Comparison of ENCODE assay signal across 8 cellular contexts in the genomic region with DNA sequence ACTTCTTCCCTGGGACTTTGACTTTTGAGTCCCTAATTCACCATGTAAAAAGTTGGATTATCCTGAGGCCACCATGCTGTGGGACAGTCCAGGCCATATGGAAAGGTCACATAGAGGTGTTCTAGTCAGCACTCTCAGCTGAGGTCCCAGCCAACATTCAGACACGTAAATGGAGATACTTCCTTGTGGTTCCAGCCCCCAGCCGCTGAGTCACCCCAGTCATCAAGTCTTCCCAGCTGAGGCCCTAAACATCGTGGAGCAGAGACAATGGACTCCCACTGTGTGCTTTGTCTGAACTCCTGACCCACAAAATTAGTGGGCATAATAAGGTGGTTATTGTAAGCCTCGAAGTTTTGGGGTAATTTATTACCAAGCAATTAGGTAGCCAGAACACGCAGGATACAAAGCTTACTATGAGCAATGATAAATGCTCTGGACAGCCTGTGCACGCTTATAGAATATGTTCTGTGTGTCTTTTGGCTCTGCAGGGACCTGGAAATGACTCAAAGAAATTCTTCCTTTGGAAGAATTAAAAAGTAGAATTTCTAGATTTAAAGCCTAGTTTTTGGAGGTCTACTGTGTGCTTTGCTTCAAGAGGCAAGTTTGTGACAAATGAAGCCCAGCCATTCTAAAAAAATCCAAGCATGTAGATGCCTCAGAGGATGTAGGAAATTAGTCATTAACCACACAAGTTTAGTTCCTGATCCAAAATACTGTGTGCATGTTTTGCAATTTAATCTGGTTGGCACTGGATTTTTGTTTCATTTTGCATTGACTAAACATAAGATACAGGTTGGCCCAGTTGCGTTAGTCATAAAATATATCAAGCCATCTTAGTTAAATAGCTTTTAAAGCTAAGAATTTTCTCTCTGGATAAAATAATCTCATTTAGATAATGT. TPM values are rescaled to one million over a fixed set of nuclear protein-coding genes. Genes with fewer than 3 reads are reported as not detected.
DNase-seq lines count a peak whose midpoint lies in the region; ATAC-seq, FAIRE-seq and TF ChIP-seq lines count a peak whose summit lies in the region.

No MANE protein-coding gene starts in this region.

- no peaks in the 10 kb centered on the region for H3K36me3 Mint-ChIP-seq in activated T-helper 17 cell treated with anti-CD3 and anti-CD28 coated beads, Interleukin-2, amount 50 U/mL, for 72 hours (ENCODE audit: low read depth)

- H3K27ac ChIP-seq in A673 (ENCODE audit: low read depth, low read length, poor library complexity, severe bottlenecking): peak overlapping the region; percentile 71

- DNase-seq in A673 (ENCODE audit: low spot score): peak; percentile 82
- peak; percentile 7 for DNase-seq in GM18507 (ENCODE audit: extremely low spot score, insufficient read length, low read depth)
- peak; percentile 97 for DNase-seq in M059J (ENCODE audit: low read depth)
- peak; percentile 84 for DNase-seq in islet precursor cell
- DNase-seq in mesenteric fat pad (ENCODE audit: low spot score): no peak
- DNase-seq in SK-N-DZ (ENCODE audit: low spot score): no peak
- no peak for DNase-seq in GM19240 (ENCODE audit: insufficient read length, low spot score)

- peaks cover 13% of the 10 kb centered on the region for H3K4me1 ChIP-seq in A673 (ENCODE audit: insufficient read depth, low read length, poor library complexity, severe bottlenecking)

- H3K36me3 ChIP-seq in A673 (ENCODE audit: insufficient read depth, low read length, poor library complexity, severe bottlenecking): no peaks in the 10 kb centered on the region

- ATAC-seq in activated T-helper 17 cell treated with anti-CD3 and anti-CD28 coated beads, Interleukin-2, amount 50 U/mL, for 72 hours (replicated peaks): peak; percentile 83

- TF ChIP-seq CTCF in A673 (conservative IDR thresholded peaks at IDR 0.05; ENCODE audit: low read depth, low read length): no peak

- BruUV-seq in A673 (replicated peaks; lab: Mats Ljungman, UMichigan): no TSS peak

- peak; percentile 18 for FAIRE-seq in GM18507 (lab: Jason Lieb, UNC)

- no peaks in the 10 kb centered on the region for H3K27me3 ChIP-seq in A673 (replicated peaks; ENCODE audit: insufficient read depth, low read depth, low read length, poor library complexity)

- H3K4me3 Mint-ChIP-seq in activated T-helper 17 cell treated with anti-CD3 and anti-CD28 coated beads, Interleukin-2, amount 50 U/mL, for 72 hours: peak overlapping the region; percentile 31

- H3K27ac Mint-ChIP-seq in activated T-helper 17 cell treated with anti-CD3 and anti-CD28 coated beads, Interleukin-2, amount 50 U/mL, for 72 hours: no peak overlapping the region

- no peaks in the 10 kb centered on the region for H3K9me3 Mint-ChIP-seq in activated T-helper 17 cell treated with anti-CD3 and anti-CD28 coated beads, Interleukin-2, amount 50 U/mL, for 72 hours

- H3K4me3 ChIP-seq in A673 (ENCODE audit: low read depth, low read length, poor library complexity, severe bottlenecking): peak overlapping the region; percentile 1

- intact Hi-C loops in A673 (cut with micrococcal nuclease; ENCODE audit: unreplicated experiment): no loop called here

- H3K27me3 Mint-ChIP-seq in activated T-helper 17 cell treated with anti-CD3 and anti-CD28 coated beads, Interleukin-2, amount 50 U/mL, for 72 hours: no peaks in the 10 kb centered on the region

- no peaks in the 10 kb centered on the region for H3K9me3 ChIP-seq in A673 (ENCODE audit: low read depth, low read length, poor library complexity, severe bottlenecking)

- POLR2A ChIA-PET in A673 (lab: Charles Lee; ENCODE audit: low non-redundant PET): no interaction called here

- no peaks in the 10 kb centered on the region for H3K4me1 Mint-ChIP-seq in activated T-helper 17 cell treated with anti-CD3 and anti-CD28 coated beads, Interleukin-2, amount 50 U/mL, for 72 hours

- CTCF ChIA-PET in A673 (lab: Charles Lee): interaction anchor here (0.5 kb wide), 1 partner anchor 138 kb away, joined by 4 read pairs; no protein-coding TSS in a partner anchor

RNA-seq across cellular contexts. Expression of gene SLC9A7, which starts 33.3 kb away (rescaled TPM):
- total RNA-seq in A673 (2021) (11.3 and 13.1 TPM in 2 replicates), mesenteric fat pad (1.3 TPM)
- total RNA-seq in M059J (2014; rRNA removed; shearing (Covaris generic)): 46.7 and 55.0 TPM in 2 replicates
- total RNA-seq in activated T-helper 17 cell treated with anti-CD3 and anti-CD28 coated beads, Interleukin-2, amount 50 U/mL, for 72 hours: 10 to 100 TPM; 10.0 to 13.3 TPM
- polyA plus RNA-seq in SK-N-DZ (2014; cell fraction: cytosol; rRNA removed): 4.0 and 12.2 TPM in 2 replicates
- 4.5 and 5.3 TPM in 2 replicates for polyA plus RNA-seq in SK-N-DZ (2014; cell fraction: nucleus; rRNA removed)

RNA-seq across cellular contexts. Expression of gene RP2, which starts 44.7 kb away (rescaled TPM):
- total RNA-seq in A673 (2021) (21.5 and 24.7 TPM in 2 replicates), mesenteric fat pad (15.0 TPM)
- 30.9 and 41.4 TPM in 2 replicates for total RNA-seq in M059J (2014; rRNA removed; shearing (Covaris generic))
- 1 to 10 TPM; 6.6 to 7.1 TPM for total RNA-seq in activated T-helper 17 cell treated with anti-CD3 and anti-CD28 coated beads, Interleukin-2, amount 50 U/mL, for 72 hours
- polyA plus RNA-seq in SK-N-DZ (2014; cell fraction: cytosol; rRNA removed): 13.6 and 13.7 TPM in 2 replicates
- polyA plus RNA-seq in SK-N-DZ (2014; cell fraction: nucleus; rRNA removed): 3.1 and 3.2 TPM in 2 replicates

Comparison
In these comparisons a context has a peak if more than half of its experiments do, and no peak if none do; other contexts are left out.
1. DNase-seq: peak in A673 (single experiment), GM18507 (single experiment), M059J (single experiment) and islet precursor cell (single experiment); none in mesenteric fat pad (single experiment), SK-N-DZ (single experiment) and GM19240 (single experiment).